ENCODE assay signal across 1 cellular context in genomic region chr11:59560702-59561469, GRCh38.
TF ChIP-seq lines count a peak whose summit lies in the region.

No MANE protein-coding gene starts in this region.

TF ChIP-seq in HEK293, 187 proteins besides CTCF, POLR2A, EP300 and RAD21 (continued from another document and continues in another):
- TF ChIP-seq REST (tag by site-specific recombination; IDR thresholded peaks at IDR 0.05) (no peak), SP3 (tag by site-specific recombination; IDR thresholded peaks at IDR 0.05) (no peak), ZNF140 (tag by site-specific recombination; IDR thresholded peaks at IDR 0.05) (no peak), ZNF837 (tag by site-specific recombination; IDR thresholded peaks at IDR 0.05) (no peak), OVOL3 (tag by site-specific recombination; IDR thresholded peaks at IDR 0.05) (no peak), ZFP37 (tag by site-specific recombination; IDR thresholded peaks at IDR 0.05) (0 out of 2 replicates have a peak, but pooled peaks have one; percentile 15), SCRT2 (tag by site-specific recombination; IDR thresholded peaks at IDR 0.05) (no peak), HOXD13 (CRISPR knock-in tag; IDR thresholded peaks at IDR 0.05; ENCODE audit: borderline replicate concordance) (no peak), FEZF1 (tag by site-specific recombination; IDR thresholded peaks at IDR 0.05) (no peak), ZNF350 (tag by site-specific recombination; IDR thresholded peaks at IDR 0.05) (no peak), EGR2 (tag by site-specific recombination; IDR thresholded peaks at IDR 0.05; ENCODE audit: low read depth) (peak; percentile 67), AEBP2 (tag by site-specific recombination; IDR thresholded peaks at IDR 0.05; ENCODE audit: borderline replicate concordance) (no peak), ZBTB10 (tag by site-specific recombination; IDR thresholded peaks at IDR 0.05) (no peak), ZFP41 (tag by site-specific recombination; IDR thresholded peaks at IDR 0.05; ENCODE audit: borderline replicate concordance) (no peak), ZNF274 (IDR thresholded peaks at IDR 0.05; ENCODE audit: low read length) (no peak), ZNF274 (tag by site-specific recombination; IDR thresholded peaks at IDR 0.05; ENCODE audit: borderline replicate concordance) (peak; percentile 44; the same call in 1 of the 2 replicates), ZNF521 (tag by site-specific recombination; IDR thresholded peaks at IDR 0.05) (no peak), ZNF670 (tag by site-specific recombination; IDR thresholded peaks at IDR 0.05; ENCODE audit: low read depth) (no peak), ZNF76 (tag by site-specific recombination; IDR thresholded peaks at IDR 0.05; ENCODE audit: borderline replicate concordance, low read depth) (no peak), KLF1 (tag by site-specific recombination; IDR thresholded peaks at IDR 0.05) (0 out of 2 replicates have a peak, but pooled peaks have one; percentile 52), GLI2 (tag by site-specific recombination; IDR thresholded peaks at IDR 0.05; ENCODE audit: borderline replicate concordance, low read depth) (no peak), ZNF335 (tag by site-specific recombination; conservative IDR thresholded peaks at IDR 0.05) (peak; percentile 52), ZNF639 (tag by site-specific recombination; IDR thresholded peaks at IDR 0.05) (no peak), ZNF214 (tag by site-specific recombination; IDR thresholded peaks at IDR 0.05; ENCODE audit: borderline replicate concordance) (no peak), ZNF37A (tag by site-specific recombination; IDR thresholded peaks at IDR 0.05) (no peak), ZNF707 (tag by site-specific recombination; IDR thresholded peaks at IDR 0.05) (no peak), ZNF394 (tag by site-specific recombination; IDR thresholded peaks at IDR 0.05; ENCODE audit: borderline replicate concordance) (no peak), ZNF311 (tag by site-specific recombination; IDR thresholded peaks at IDR 0.05; ENCODE audit: borderline replicate concordance) (no peak), ZNF423 (tag by site-specific recombination; IDR thresholded peaks at IDR 0.05) (no peak), ZNF48 (tag by site-specific recombination; IDR thresholded peaks at IDR 0.05) (no peak), TCF7L2 (IDR thresholded peaks at IDR 0.05; ENCODE audit: borderline replicate concordance, low read depth, low read length) (no peak), ZNF2 (tag by site-specific recombination; IDR thresholded peaks at IDR 0.05) (no peak; the same call in 1 of the 2 replicates), ZNF571 (tag by site-specific recombination; IDR thresholded peaks at IDR 0.05) (no peak), ZSCAN4 (tag by site-specific recombination; IDR thresholded peaks at IDR 0.05) (no peak), RBAK (tag by site-specific recombination; IDR thresholded peaks at IDR 0.05) (no peak), KLF8 (tag by site-specific recombination; IDR thresholded peaks at IDR 0.05) (no peak), INSM2 (tag by site-specific recombination; IDR thresholded peaks at IDR 0.05) (no peak), ZNF677 (tag by site-specific recombination; IDR thresholded peaks at IDR 0.05) (no peak), SP7 (tag by site-specific recombination; IDR thresholded peaks at IDR 0.05) (no peak), ZNF558 (tag by site-specific recombination; IDR thresholded peaks at IDR 0.05) (no peak), ZNF785 (tag by site-specific recombination; IDR thresholded peaks at IDR 0.05) (no peak), MYNN (tag by site-specific recombination; IDR thresholded peaks at IDR 0.05; ENCODE audit: borderline replicate concordance) (no peak), TRIM28 (IDR thresholded peaks at IDR 0.05; ENCODE audit: borderline replicate concordance, low read length) (0 out of 2 replicates have a peak, but pooled peaks have one; percentile 5), PATZ1 (tag by site-specific recombination; IDR thresholded peaks at IDR 0.05) (peak; percentile 32), ZBTB8A (tag by site-specific recombination; IDR thresholded peaks at IDR 0.05) (no peak), BCL11A (tag by site-specific recombination; IDR thresholded peaks at IDR 0.05; ENCODE audit: low read depth) (no peak), ZNF146 (tag by site-specific recombination; IDR thresholded peaks at IDR 0.05) (no peak)
